Comparison of ENCODE assay signal across 9 cellular contexts in genomic region chr2:43142921-43143438, GRCh38.
A peak's percentile ranks its signal among the peaks of the same experiment; 100 is the strongest.
DNase-seq lines count a peak whose midpoint lies in the region; ATAC-seq and TF ChIP-seq lines count a peak whose summit lies in the region.
"Had no signal": no experiment of that assay in that cellular context is flagged by ENCODE, and none has a peak within 500 bp of the region (broad histone marks: within the 10 kb centered on the region; RNA-seq: fewer than 3 reads in every experiment).

No MANE protein-coding gene starts in this region.

- H3K9me2 ChIP-seq in GM23248 (ENCODE audit: insufficient read depth) = no peaks in the 10 kb centered on the region

- peak overlapping the region; percentile 83 for H3K27ac Mint-ChIP-seq in T-helper 17 cell

- H2AFZ ChIP-seq in GM23248 = no peak overlapping the region

- H3K27ac ChIP-seq in A673 (ENCODE audit: low read depth, low read length, poor library complexity, severe bottlenecking) (no peak overlapping the region), GM23248 (no peak overlapping the region), esophagus muscularis mucosa (replicated peaks in 1 of 4) (no peak overlapping the region)

- in situ Hi-C loops in GM23248 (cut with MboI) = loop anchor here (10.0 kb wide), 1 partner anchor 72 kb away; no protein-coding TSS in a partner anchor

- peak; percentile 76 for ATAC-seq in T-helper 17 cell
- ATAC-seq in GM18502 (IDR thresholded peaks at IDR 0.05; ENCODE audit: poor library complexity, unreplicated experiment) = no peak

- 95 to 97% methylated on average over 7 of the region's 7 CpGs for whole genome bisulfite sequencing in GM23248 (ENCODE audit: low coverage in 1 of 2, low lambda C conversion rate in 2 of 2, missing lambda C conversion rate in 2 of 2), 2 experiments
- 97% methylated on average over 5 of the region's 7 CpGs for WGBS in esophagus muscularis mucosa

- no peaks in the 10 kb centered on the region for H3K79me2 ChIP-seq in GM23248 (ENCODE audit: insufficient read depth)

- no peaks in the 10 kb centered on the region for H3K27me3 ChIP-seq in A673 (replicated peaks; ENCODE audit: insufficient read depth, low read depth, low read length, poor library complexity)
- H3K27me3 ChIP-seq in GM23248 (replicated peaks; ENCODE audit: insufficient read depth) = no peaks in the 10 kb centered on the region
- H3K27me3 ChIP-seq in esophagus muscularis mucosa = no peaks in the 10 kb centered on the region

- TF ChIP-seq CTCF in A673 (conservative IDR thresholded peaks at IDR 0.05; ENCODE audit: low read depth, low read length) (0 out of 2 replicates have a peak, but pooled peaks have one; percentile 11), fibroblast of pulmonary artery (IDR thresholded peaks at IDR 0.05; ENCODE audit: low read length, missing control alignments) (no peak), esophagus muscularis mucosa (IDR thresholded peaks at IDR 0.05) (no peak)

- intact Hi-C loops in A673 (cut with micrococcal nuclease; ENCODE audit: unreplicated experiment) (no loop called here), esophagus muscularis mucosa (cut with DNase I) (no loop called here)

- DNase-seq in A673 (ENCODE audit: low spot score) = no peak
- DNase-seq in GM23248 = peak; percentile 28
- no peak for DNase-seq in T-helper 17 cell
- peak; percentile 29 for DNase-seq in fibroblast of pulmonary artery (ENCODE audit: low read depth)
- no peak for DNase-seq in hippocampal formation (lab: John Stamatoyannopoulos, UW)
- no peak for DNase-seq in esophagus muscularis mucosa (ENCODE audit: extremely low spot score)
- no peak for DNase-seq in cerebellum (ENCODE audit: low spot score)
- DNase-seq: NCI-H1092 had no signal

- CTCF ChIA-PET in A673 (lab: Charles Lee) = no interaction called here

- H3K4me3 ChIP-seq in A673 (ENCODE audit: low read depth, low read length, poor library complexity, severe bottlenecking) (no peak overlapping the region), GM23248 (no peak overlapping the region), fibroblast of pulmonary artery (replicated peaks; ENCODE audit: low read depth, low read length) (no peak overlapping the region), esophagus muscularis mucosa (no peak overlapping the region)

- peaks cover 26% of the 10 kb centered on the region for H3K4me1 Mint-ChIP-seq in T-helper 17 cell

- no peaks in the 10 kb centered on the region; the same call in 1 of the 2 replicates for H4K20me1 ChIP-seq in GM23248 (ENCODE audit: insufficient read depth)

- no peaks in the 10 kb centered on the region for H3K4me1 ChIP-seq in A673 (ENCODE audit: insufficient read depth, low read length, poor library complexity, severe bottlenecking)
- H3K4me1 ChIP-seq in GM23248 (ENCODE audit: insufficient read depth) = no peaks in the 10 kb centered on the region
- H3K4me1 ChIP-seq in esophagus muscularis mucosa = peaks cover 0 to 13% (median 8%) of the 10 kb centered on the region in 4 donors

- no peaks in the 10 kb centered on the region for H3K36me3 Mint-ChIP-seq in T-helper 17 cell (ENCODE audit: low read depth)

- BruUV-seq in A673 (replicated peaks; lab: Mats Ljungman, UMichigan) = no TSS peak

- POLR2A ChIA-PET in A673 (lab: Charles Lee; ENCODE audit: low non-redundant PET) = no interaction called here

- peaks cover 6% of the 10 kb centered on the region; the same call in 1 of the 2 replicates for H3F3A ChIP-seq in GM23248 (ENCODE audit: insufficient read depth)

- H3K9me3 ChIP-seq in A673 (ENCODE audit: low read depth, low read length, poor library complexity, severe bottlenecking) = no peaks in the 10 kb centered on the region
- no peaks in the 10 kb centered on the region for H3K9me3 ChIP-seq in GM23248 (ENCODE audit: low read depth)
- no peaks in the 10 kb centered on the region for H3K9me3 ChIP-seq in T-helper 17 cell (ENCODE audit: control insufficient read depth, low read length, poor library complexity, severe bottlenecking)
- no peaks in the 10 kb centered on the region for H3K9me3 ChIP-seq in esophagus muscularis mucosa

- TF ChIP-seq POLR2A in esophagus muscularis mucosa (IDR thresholded peaks at IDR 0.05; ENCODE audit: low read depth) = no peak

- peak overlapping the region; percentile 75 for H3K4me3 Mint-ChIP-seq in T-helper 17 cell

- H3K36me3 ChIP-seq in A673 (ENCODE audit: insufficient read depth, low read length, poor library complexity, severe bottlenecking) (no peaks in the 10 kb centered on the region), GM23248 (ENCODE audit: low read depth) (no peaks in the 10 kb centered on the region), esophagus muscularis mucosa (no peaks in the 10 kb centered on the region)

- H3K9ac ChIP-seq in GM23248 = no peak overlapping the region

- no peaks in the 10 kb centered on the region for H3K27me3 Mint-ChIP-seq in T-helper 17 cell

- H3K4me2 ChIP-seq in GM23248 (ENCODE audit: unreplicated experiment) = no peak overlapping the region

- no peak for TF ChIP-seq EP300 in esophagus muscularis mucosa (IDR thresholded peaks at IDR 0.05)

Comparison
In these comparisons a context has a peak if more than half of its experiments do, and no peak if none do; other contexts are left out.
1. DNase-seq: peak in GM23248 (single experiment) and fibroblast of pulmonary artery (single experiment); none in A673 (single experiment), T-helper 17 cell (0 of 3), hippocampal formation (0 of 2), esophagus muscularis mucosa (single experiment) and cerebellum (single experiment).